ENCODE assay signal across 14 cellular contexts in the genomic region with DNA sequence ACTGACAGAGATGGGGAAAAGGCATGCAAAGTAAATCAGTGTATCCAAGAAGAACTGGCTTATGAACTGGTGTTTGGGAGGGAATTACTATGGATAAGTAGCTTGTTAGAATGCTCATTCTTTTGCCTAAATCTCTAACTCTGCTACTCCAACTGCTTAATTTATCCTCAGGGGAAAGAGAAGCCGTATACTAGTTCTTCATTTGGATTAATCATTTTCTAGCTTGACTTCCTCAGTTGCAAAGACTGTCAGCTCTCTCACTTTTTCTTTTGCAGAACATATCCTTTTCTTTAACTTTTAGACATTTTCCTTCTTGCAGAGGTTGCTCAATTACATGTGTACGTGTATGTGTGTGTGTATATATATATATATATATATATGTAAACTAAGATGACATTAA. TPM values are rescaled to one million over a fixed set of nuclear protein-coding genes. Genes with fewer than 3 reads are reported as not detected.
DNase-seq lines count a peak whose midpoint lies in the region; ATAC-seq and TF ChIP-seq lines count a peak whose summit lies in the region.
"Had no signal": no experiment of that assay in that cellular context is flagged by ENCODE, and none has a peak within 500 bp of the region (broad histone marks: within the 10 kb centered on the region; RNA-seq: fewer than 3 reads in every experiment).

No MANE protein-coding gene starts in this region.

- H2BK5ac ChIP-seq in mesendoderm (ENCODE audit: low read length) = no peak overlapping the region

- H3K18ac ChIP-seq in mesendoderm (ENCODE audit: low read length) = no peak overlapping the region

- POLR2A ChIA-PET in CD4-positive, alpha-beta memory T cell (lab: Charles Lee; ENCODE audit: partially characterized antibody) = interaction anchor here (1.1 to 10.5 kb wide), 6 partner anchors 8 to 43 kb away, joined by 3 to 453 read pairs (median 62); partner anchors contain the start of gene GPRIN3
- POLR2A ChIA-PET in WTC11 (lab: Charles Lee) = no interaction called here

- H3K27ac Mint-ChIP-seq in CD4-positive, alpha-beta memory T cell = peak overlapping the region in 6 of 7 donors; percentile 89 to 96 (median 94)
- H3K27ac Mint-ChIP-seq in WTC11 = peak overlapping the region; percentile 14; the same call in 1 of the 2 replicates
- H3K27ac Mint-ChIP-seq: neural progenitor cell had no signal

- intact Hi-C loops in CD4-positive, alpha-beta memory T cell (cut with micrococcal nuclease) = no loop called here

- no peak overlapping the region for H3K23ac ChIP-seq in mesendoderm (ENCODE audit: low read length)

- H3K27me3 ChIP-seq in CD4-positive, alpha-beta memory T cell (ENCODE audit: insufficient read depth, low read length) = no peaks in the 10 kb centered on the region
- H3K27me3 ChIP-seq in mesendoderm (ENCODE audit: insufficient read depth, low read length, poor library complexity) = no peaks in the 10 kb centered on the region
- H3K27me3 ChIP-seq: neural progenitor cell, sigmoid colon had no signal

- H3K4me3 ChIP-seq in CD4-positive, alpha-beta memory T cell (ENCODE audit: low read length in 2 of 2) = peak overlapping the region in 1 of 2 donors; percentile 9
- no peak overlapping the region for H3K4me3 ChIP-seq in mesendoderm (ENCODE audit: low read length)
- H3K4me3 ChIP-seq: neural progenitor cell, PC-9, sigmoid colon had no signal

- no peak for TF ChIP-seq CTCF in WTC11 (IDR thresholded peaks at IDR 0.05)

- H3K79me1 ChIP-seq in mesendoderm (ENCODE audit: low read length) = no peaks in the 10 kb centered on the region

- no peaks in the 10 kb centered on the region for H3K36me3 ChIP-seq in CD4-positive, alpha-beta memory T cell (ENCODE audit: insufficient read depth, low read length)
- H3K36me3 ChIP-seq in mesendoderm (ENCODE audit: control insufficient read depth, insufficient read depth, low read length) = no peaks in the 10 kb centered on the region
- H3K36me3 ChIP-seq: neural progenitor cell, sigmoid colon had no signal

- no CpG with 5 or more reads among the region's 2 CpGs for WGBS in mesendoderm (ENCODE audit: extremely low coverage, insufficient coverage, low lambda C conversion rate)

- H3K9me3 ChIP-seq in CD4-positive, alpha-beta memory T cell (ENCODE audit: control insufficient read depth in 1 of 2, low read length in 2 of 2) = no peaks in the 10 kb centered on the region
- H3K9me3 ChIP-seq: sigmoid colon had no signal

- CTCF ChIA-PET in CD4-positive, alpha-beta memory T cell (lab: Charles Lee; ENCODE audit: partially characterized antibody) = interaction anchor here (0.7 to 10.5 kb wide), 8 partner anchors 8 to 59 kb away, joined by 3 to 160 read pairs (median 10); partner anchors contain the start of gene GPRIN3
- CTCF ChIA-PET in WTC11 (lab: Charles Lee) = no interaction called here

- H3K27ac ChIP-seq in CD4-positive, alpha-beta memory T cell (ENCODE audit: low read depth, low read length) = peak overlapping the region; percentile 61
- no peak overlapping the region for H3K27ac ChIP-seq in mesendoderm (ENCODE audit: low read depth, low read length)
- H3K27ac ChIP-seq: neural progenitor cell, PC-9, sigmoid colon had no signal

- H3K9ac ChIP-seq in mesendoderm (ENCODE audit: low read length) = no peak overlapping the region
- H3K9ac ChIP-seq: neural progenitor cell had no signal

- H2AK5ac ChIP-seq in mesendoderm (ENCODE audit: low read length) = no peak overlapping the region

- no peak overlapping the region for H4K8ac ChIP-seq in mesendoderm (ENCODE audit: low read depth, low read length)

- H4K5ac ChIP-seq in mesendoderm (ENCODE audit: low read length) = no peak overlapping the region

- peak; percentile 55 for ATAC-seq in GM18909 (IDR thresholded peaks at IDR 0.05; ENCODE audit: poor library complexity, unreplicated experiment)
- no peak for ATAC-seq in WTC11
- ATAC-seq: esophagus mucosa had no signal

- peak overlapping the region; percentile 55 to 85 (median 76) for H3K4me3 Mint-ChIP-seq in CD4-positive, alpha-beta memory T cell
- H3K4me3 Mint-ChIP-seq in WTC11 = no peak overlapping the region
- H3K4me3 Mint-ChIP-seq: neural progenitor cell had no signal

- peaks cover 97% of the 10 kb centered on the region for H3K4me1 ChIP-seq in CD4-positive, alpha-beta memory T cell (ENCODE audit: insufficient read depth, low read length)
- peaks cover 10% of the 10 kb centered on the region for H3K4me1 ChIP-seq in mesendoderm (ENCODE audit: control insufficient read depth, low read depth, low read length)
- H3K4me1 ChIP-seq: neural progenitor cell, sigmoid colon had no signal

- H3K36me3 Mint-ChIP-seq in CD4-positive, alpha-beta memory T cell = peaks cover 7 to 24% of the 10 kb centered on the region in 2 donors
- no peaks in the 10 kb centered on the region for H3K36me3 Mint-ChIP-seq in WTC11
- H3K36me3 Mint-ChIP-seq: neural progenitor cell had no signal

- no peak overlapping the region for H2BK120ac ChIP-seq in mesendoderm (ENCODE audit: low read depth, low read length)

- H3K4me1 Mint-ChIP-seq in CD4-positive, alpha-beta memory T cell = peaks cover 56 to 84% (median 68%) of the 10 kb centered on the region in 4 donors
- H3K4me1 Mint-ChIP-seq in WTC11 = peaks cover 27% of the 10 kb centered on the region

- no peak for DNase-seq in CD4-positive, alpha-beta memory T cell
- DNase-seq in WTC11 (ENCODE audit: low spot score) (no peak), mesendoderm (no peak), SW 1271 (lab: John Stamatoyannopoulos, UW) (no peak), erythroblast (lab: John Stamatoyannopoulos, UW) (no peak), NCI-H146 (lab: John Stamatoyannopoulos, UW) (no peak)
- DNase-seq: activated CD4-positive, alpha-beta T cell treated with anti-CD3 and anti-CD28 coated beads for 1 hour; activated naive CD4-positive, alpha-beta T cell; NCI-H1105; PC-9; sigmoid colon had no signal

- H3K9me3 Mint-ChIP-seq in CD4-positive, alpha-beta memory T cell = no peaks in the 10 kb centered on the region
- H3K9me3 Mint-ChIP-seq in WTC11 = peaks cover 4% of the 10 kb centered on the region; the same call in 1 of the 2 replicates
- H3K9me3 Mint-ChIP-seq: neural progenitor cell had no signal

- no peak overlapping the region for H3K4ac ChIP-seq in mesendoderm (ENCODE audit: low read depth, low read length)

- no peaks in the 10 kb centered on the region for H3K27me3 Mint-ChIP-seq in CD4-positive, alpha-beta memory T cell
- no peaks in the 10 kb centered on the region for H3K27me3 Mint-ChIP-seq in WTC11 (ENCODE audit: low read depth)

- no peak for TF ChIP-seq POLR2A in erythroblast (IDR thresholded peaks at IDR 0.05; ENCODE audit: low read length)

- H3K56ac ChIP-seq in mesendoderm (ENCODE audit: low read length) = no peak overlapping the region

- H3K4me2 ChIP-seq in mesendoderm (ENCODE audit: low read length) = no peak overlapping the region
- H3K4me2 ChIP-seq: neural progenitor cell, PC-9 had no signal

- H2BK15ac ChIP-seq in mesendoderm (replicated peaks; ENCODE audit: low read depth) = peak overlapping the region; percentile 23

- H3K79me2 ChIP-seq in mesendoderm (ENCODE audit: control insufficient read depth, insufficient read depth, low read length) = no peaks in the 10 kb centered on the region

TF ChIP-seq in WTC11, 78 proteins besides CTCF, POLR2A, EP300 and RAD21:
- TF ChIP-seq TCF7 (CRISPR knock-in tag; IDR thresholded peaks at IDR 0.05; ENCODE audit: low read depth) (no peak), RORB (CRISPR knock-in tag; IDR thresholded peaks at IDR 0.05) (no peak), SP1 (CRISPR knock-in tag; conservative IDR thresholded peaks at IDR 0.05) (no peak), SOX15 (CRISPR knock-in tag; IDR thresholded peaks at IDR 0.05) (no peak), ZNF138 (CRISPR knock-in tag; conservative IDR thresholded peaks at IDR 0.05) (no peak), FOXP1 (CRISPR knock-in tag; IDR thresholded peaks at IDR 0.05; ENCODE audit: borderline replicate concordance) (no peak)

RNA-seq across cellular contexts. Expression of gene GPRIN3, which starts 21.9 kb away (rescaled TPM):
- 10 to 100 TPM; 32.5 TPM for total RNA-seq in CD4-positive, alpha-beta memory T cell
- 10 to 100 TPM in 1 of 2 donors, 1 to 10 TPM in 1; 6.9 to 18.9 TPM for polyA plus RNA-seq in CD4-positive, alpha-beta memory T cell
- total RNA-seq in WTC11 (2021) = 1.5 to 2.0 TPM (median 1.5 TPM) in 3 replicates
- polyA plus RNA-seq in mesendoderm (2013, experiment 1 of 2) = 0.69 TPM
- 0.67 TPM for polyA plus RNA-seq in mesendoderm (2013, experiment 2 of 2)

Comparison
In these comparisons a context has a peak if more than half of its experiments do, and no peak if none do; other contexts are left out.
1. RNA of gene GPRIN3, which starts 21.9 kb away (total RNA-seq): 32.5 TPM in CD4-positive, alpha-beta memory T cell; 1.5 to 2.0 TPM in WTC11; every median in the first group is over 10 times any median in the second.